19 cellular contexts compared by ENCODE assay signal in genomic region chr5:84425365-84425764, GRCh38. TPM values are rescaled to one million over a fixed set of nuclear protein-coding genes. Genes with fewer than 3 reads are reported as not detected.
"Had no signal": no experiment of that assay in that cellular context is flagged by ENCODE, and none has a peak within 500 bp of the region (broad histone marks: within the 10 kb centered on the region; RNA-seq: fewer than 3 reads in every experiment).

No MANE protein-coding gene starts in this region.

- H3K9me3 ChIP-seq: neutrophil, pancreas, right lobe of liver, thyroid gland had no signal

- H3K27me3 ChIP-seq: ascending aorta, neutrophil, pancreas, right lobe of liver, thyroid gland had no signal

- H3K4me1 ChIP-seq: ascending aorta, pancreas, right lobe of liver, thyroid gland had no signal

- H3K36me3 ChIP-seq: ascending aorta, neutrophil, pancreas, right lobe of liver, thyroid gland had no signal

- H3K27ac Mint-ChIP-seq: activated T-cell treated with anti-CD3 and anti-CD28 coated beads, Interleukin-2, amount 50 U/mL, for 72 hours; naive thymus-derived CD4-positive, alpha-beta T cell; stimulated activated naive B cell treated with anti-CD40 and anti-IgM and Interleukin-4, amounts not matched to agents 10 μg/mL and 1 μg/mL and 100 μg/mL, for 72 hours had no signal

- H3K4me3 Mint-ChIP-seq: activated T-cell treated with anti-CD3 and anti-CD28 coated beads, Interleukin-2, amount 50 U/mL, for 72 hours; naive thymus-derived CD4-positive, alpha-beta T cell; stimulated activated naive B cell treated with anti-CD40 and anti-IgM and Interleukin-4, amounts not matched to agents 10 μg/mL and 1 μg/mL and 100 μg/mL, for 72 hours had no signal

- DNase-seq: activated CD4-positive, alpha-beta T cell treated with anti-CD3 and anti-CD28 coated beads, Interleukin-2, amount 50 U/mL, for 4 hours; activated effector memory CD4-positive, alpha-beta T cell treated with anti-CD3 and anti-CD28 coated beads, Interleukin-2, amount 50 U/mL, for 16 hours; activated naive CD4-positive, alpha-beta T cell treated with anti-CD3 and anti-CD28 coated beads, Interleukin-2, amount 50 U/mL, for 16 hours; activated T-cell treated with anti-CD3 and anti-CD28 coated beads, Interleukin-2, amount 50 U/mL, for 72 hours; cortex of kidney; effector memory CD4-positive, alpha-beta T cell; hippocampal formation; naive thymus-derived CD4-positive, alpha-beta T cell; pancreas; right lobe of liver; small intestine; stimulated activated naive B cell treated with anti-CD40 and anti-IgM and Interleukin-4, amounts not matched to agents 10 μg/mL and 1 μg/mL and 100 μg/mL, for 72 hours; SW 1271; thyroid gland had no signal

- H3K36me3 Mint-ChIP-seq: naive thymus-derived CD4-positive, alpha-beta T cell; stimulated activated naive B cell treated with anti-CD40 and anti-IgM and Interleukin-4, amounts not matched to agents 10 μg/mL and 1 μg/mL and 100 μg/mL, for 72 hours had no signal

- H3K27ac ChIP-seq: ascending aorta, neutrophil, pancreas, right lobe of liver, thyroid gland had no signal

- H3K27me3 Mint-ChIP-seq: naive thymus-derived CD4-positive, alpha-beta T cell; stimulated activated naive B cell treated with anti-CD40 and anti-IgM and Interleukin-4, amounts not matched to agents 10 μg/mL and 1 μg/mL and 100 μg/mL, for 72 hours had no signal

- H3K4me1 Mint-ChIP-seq: stimulated activated naive B cell treated with anti-CD40 and anti-IgM and Interleukin-4, amounts not matched to agents 10 μg/mL and 1 μg/mL and 100 μg/mL, for 72 hours had no signal

- ATAC-seq: activated T-cell treated with anti-CD3 and anti-CD28 coated beads, Interleukin-2, amount 50 U/mL, for 72 hours; left lobe of liver; naive thymus-derived CD4-positive, alpha-beta T cell; pancreas; right lobe of liver; stimulated activated naive B cell treated with anti-CD40 and anti-IgM and Interleukin-4, amounts not matched to agents 10 μg/mL and 1 μg/mL and 100 μg/mL, for 72 hours had no signal

- H3K4me3 ChIP-seq: ascending aorta, pancreas, right lobe of liver, thyroid gland had no signal

RNA-seq across cellular contexts. Expression of gene EDIL3, which starts 40.7 kb away (rescaled TPM):
- total RNA-seq: activated CD8-positive, alpha-beta memory T cell treated with anti-CD3 and anti-CD28 coated beads for 36 hours; activated T-cell treated with anti-CD3 and anti-CD28 coated beads, Interleukin-2, amount 50 U/mL, for 72 hours; naive thymus-derived CD4-positive, alpha-beta T cell; T-helper 2 cell treated with Interferon-gamma antibody and Interleukin-4, amounts not matched to agents 100 ng/mL and 5 ng/mL, for 36 hours had no signal
